2 cellular contexts compared by ENCODE assay signal in genomic region chr1:174266476-174266875, GRCh38.
A peak's percentile ranks its signal among the peaks of the same experiment; 100 is the strongest.
TF ChIP-seq lines count a peak whose summit lies in the region.

No MANE protein-coding gene starts in this region.

TF ChIP-seq in HepG2, 621 proteins besides CTCF, POLR2A, EP300 and RAD21 (continued from another document and continues in another):
- no peak for TF ChIP-seq CSRNP1 (CRISPR knock-in tag; IDR thresholded peaks at IDR 0.05)
- no peak; the same call in 1 of the 2 replicates for TF ChIP-seq SAP130 (CRISPR knock-in tag; IDR thresholded peaks at IDR 0.05; ENCODE audit: low read depth)
- TF ChIP-seq ZNF883 (CRISPR knock-in tag; IDR thresholded peaks at IDR 0.05; ENCODE audit: not compliant biosample characterization) = no peak
- TF ChIP-seq ZBTB20 (CRISPR knock-in tag; IDR thresholded peaks at IDR 0.05; ENCODE audit: borderline replicate concordance, low read depth) = peak; percentile 86; the same call in 1 of the 2 replicates
- TF ChIP-seq RFXAP (CRISPR knock-in tag; IDR thresholded peaks at IDR 0.05; ENCODE audit: borderline replicate concordance) = no peak
- no peak for TF ChIP-seq ERF (CRISPR knock-in tag; IDR thresholded peaks at IDR 0.05)
- no peak for TF ChIP-seq ONECUT2 (CRISPR knock-in tag; IDR thresholded peaks at IDR 0.05)
- peak; percentile 54; the same call in 1 of the 2 replicates for TF ChIP-seq HOMEZ (CRISPR knock-in tag; IDR thresholded peaks at IDR 0.05; ENCODE audit: low read depth)
- TF ChIP-seq PAXIP1 (CRISPR knock-in tag; conservative IDR thresholded peaks at IDR 0.05) = no peak
- TF ChIP-seq HNRNPH1 (optimal IDR thresholded peaks at IDR 0.05; ENCODE audit: low read depth, low read length) = no peak
- TF ChIP-seq NFE2L1 (CRISPR knock-in tag; IDR thresholded peaks at IDR 0.05; ENCODE audit: borderline replicate concordance) = no peak
- no peak for TF ChIP-seq HINFP (CRISPR knock-in tag; IDR thresholded peaks at IDR 0.05; ENCODE audit: low read depth)
- TF ChIP-seq DBP (CRISPR knock-in tag; IDR thresholded peaks at IDR 0.05; ENCODE audit: not compliant biosample characterization) = no peak
- TF ChIP-seq STAG1 (CRISPR knock-in tag; IDR thresholded peaks at IDR 0.05) = no peak
- TF ChIP-seq IRF2 (CRISPR knock-in tag; IDR thresholded peaks at IDR 0.05) = no peak
- TF ChIP-seq ZNF503 (CRISPR knock-in tag; IDR thresholded peaks at IDR 0.05) = no peak

TF ChIP-seq in K562, 482 proteins besides CTCF, POLR2A, EP300 and RAD21 (continued from another document):
- no peak for TF ChIP-seq PBX2 (CRISPR knock-in tag; IDR thresholded peaks at IDR 0.05; ENCODE audit: low read depth)
- TF ChIP-seq PBX2 (tag; conservative IDR thresholded peaks at IDR 0.05; ENCODE audit: low read depth) = peak; percentile 27; the same call in 1 of the 2 replicates
- TF ChIP-seq POU5F1 (IDR thresholded peaks at IDR 0.05; ENCODE audit: borderline replicate concordance, low read depth, low read length, partially characterized antibody) = no peak
- TF ChIP-seq COPS2 (conservative IDR thresholded peaks at IDR 0.05) = no peak
- TF ChIP-seq ZNF766 (CRISPR knock-in tag; conservative IDR thresholded peaks at IDR 0.05) = no peak
- TF ChIP-seq USF2 (CRISPR knock-in tag; IDR thresholded peaks at IDR 0.05) = no peak
- no peak for TF ChIP-seq GTF2E2 (tag; IDR thresholded peaks at IDR 0.05)
- no peak for TF ChIP-seq CBFA2T2 (conservative IDR thresholded peaks at IDR 0.05)
- TF ChIP-seq MEIS2 (IDR thresholded peaks at IDR 0.05; ENCODE audit: partially characterized antibody) = peak; percentile 63
- TF ChIP-seq THRAP3 (IDR thresholded peaks at IDR 0.05; ENCODE audit: borderline replicate concordance) = no peak
- no peak for TF ChIP-seq DLX4 (CRISPR knock-in tag; IDR thresholded peaks at IDR 0.05)
- no peak for TF ChIP-seq HNRNPLL (IDR thresholded peaks at IDR 0.05; ENCODE audit: low read depth, low read length, poor library complexity, severe bottlenecking)
TF ChIP-seq in K562: peak in this region for 2.
